32 cellular contexts compared by ENCODE assay signal in the genomic region with DNA sequence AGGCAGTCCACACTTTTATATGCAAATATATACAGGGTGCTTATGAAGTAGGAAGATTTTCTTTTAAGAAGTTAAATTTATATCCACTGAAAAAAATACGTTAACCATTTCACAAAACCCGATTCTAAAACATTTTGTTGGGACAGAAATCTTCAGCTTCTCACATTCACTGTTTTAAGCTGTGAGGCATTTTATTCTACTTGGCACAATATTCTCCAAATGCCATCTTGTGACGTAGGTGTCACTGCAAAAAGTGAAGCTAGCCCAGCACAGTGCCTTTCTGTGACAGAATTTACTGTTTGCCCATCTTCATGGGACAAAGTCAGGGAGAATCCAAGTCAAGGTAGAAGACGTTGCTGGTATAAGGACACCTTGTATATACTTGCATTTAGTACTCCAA.
"Had no signal": no experiment of that assay in that cellular context is flagged by ENCODE, and none has a peak within 500 bp of the region (broad histone marks: within the 10 kb centered on the region; RNA-seq: fewer than 3 reads in every experiment).

No MANE protein-coding gene starts in this region.

- H3K27me3 Mint-ChIP-seq: activated B cell treated with CpG ODN at 0.5 μM for 24 hours; activated CD4-positive, alpha-beta memory T cell treated with anti-CD3 and anti-CD28 coated beads for 36 hours; activated CD4-positive, alpha-beta T cell treated with anti-CD3 and anti-CD28 coated beads for 36 hours; activated CD4-positive, alpha-beta T cell treated with anti-CD3 and anti-CD28 coated beads, Interleukin-2, amount 10 ng/mL, durations not matched to agents 24 days and 14 days; activated CD8-positive, alpha-beta memory T cell treated with anti-CD3 and anti-CD28 coated beads, Interleukin-2, amount 10 ng/mL, durations not matched to agents 7 days and 5 days; activated naive CD4-positive, alpha-beta T cell treated with anti-CD3 and anti-CD28 coated beads, Interleukin-2, amount 50 U/mL, for 24 hours; activated naive CD8-positive, alpha-beta T cell treated with anti-CD3 and anti-CD28 coated beads for 36 hours; activated naive CD8-positive, alpha-beta T cell treated with anti-CD3 and anti-CD28 coated beads, Interleukin-2, amount 50 U/mL, for 24 hours; effector memory CD8-positive, alpha-beta T cell; T-helper 17 cell had no signal

- H3K9me3 Mint-ChIP-seq: activated B cell treated with CpG ODN at 0.5 μM for 24 hours; activated CD4-positive, alpha-beta memory T cell treated with anti-CD3 and anti-CD28 coated beads for 36 hours; activated CD4-positive, alpha-beta T cell treated with anti-CD3 and anti-CD28 coated beads, Interleukin-2, amount 10 ng/mL, durations not matched to agents 24 days and 14 days; activated naive CD4-positive, alpha-beta T cell treated with anti-CD3 and anti-CD28 coated beads for 36 hours; activated naive CD4-positive, alpha-beta T cell treated with anti-CD3 and anti-CD28 coated beads, Interleukin-2, amount 50 U/mL, for 24 hours; activated naive CD8-positive, alpha-beta T cell treated with anti-CD3 and anti-CD28 coated beads for 36 hours; activated naive CD8-positive, alpha-beta T cell treated with anti-CD3 and anti-CD28 coated beads, Interleukin-2, amount 50 U/mL, for 24 hours; activated T-helper 1 cell treated with anti-CD3 and anti-CD28 coated beads, Interleukin-12 subunit alpha, Interleukin-12 subunit beta, Interleukin-2, Interleukin-4 antibody, amounts not matched to agents 30 ng/mL and 10 ng/mL and 1 ng/mL, durations not matched to agents 14 hours and 24 hours and 36 hours; activated T-helper 2 cell treated with anti-CD3 and anti-CD28 coated beads, Interferon-gamma antibody, Interleukin-2, Interleukin-4, amounts not matched to agents 10 μg/mL and 5 μg/mL and 100 μg/mL, durations not matched to agents 14 hours and 24 hours and 36 hours; effector memory CD8-positive, alpha-beta T cell; T-helper 2 cell treated with Interferon-gamma antibody and Interleukin-4, amounts not matched to agents 5 μg/mL and 100 μg/mL, for 36 hours had no signal

- H3K4me1 Mint-ChIP-seq: activated B cell treated with CpG ODN at 0.5 μM for 24 hours; activated CD4-positive, alpha-beta T cell treated with anti-CD3 and anti-CD28 coated beads for 36 hours; activated naive CD8-positive, alpha-beta T cell treated with anti-CD3 and anti-CD28 coated beads, Interleukin-2, amount 50 U/mL, for 24 hours had no signal

- H3K27me3 ChIP-seq: adrenal gland, body of pancreas, esophagus squamous epithelium, gastroesophageal sphincter had no signal

- H3K27ac Mint-ChIP-seq: activated B cell treated with CpG ODN at 0.5 μM for 24 hours; activated CD4-positive, alpha-beta memory T cell treated with anti-CD3 and anti-CD28 coated beads for 36 hours; activated CD4-positive, alpha-beta T cell treated with anti-CD3 and anti-CD28 coated beads for 36 hours; activated CD4-positive, alpha-beta T cell treated with anti-CD3 and anti-CD28 coated beads, Interleukin-2, amount 10 ng/mL, durations not matched to agents 24 days and 14 days; activated CD8-positive, alpha-beta T cell treated with anti-CD3 and anti-CD28 coated beads, Interleukin-2, amount 10 ng/mL, durations not matched to agents 7 days and 5 days; activated naive CD4-positive, alpha-beta T cell treated with anti-CD3 and anti-CD28 coated beads for 36 hours; activated naive CD4-positive, alpha-beta T cell treated with anti-CD3 and anti-CD28 coated beads, Interleukin-2, amount 50 U/mL, for 24 hours; activated naive CD8-positive, alpha-beta T cell treated with anti-CD3 and anti-CD28 coated beads for 36 hours; activated naive CD8-positive, alpha-beta T cell treated with anti-CD3 and anti-CD28 coated beads, Interleukin-2, amount 50 U/mL, for 24 hours; activated T-helper 1 cell treated with anti-CD3 and anti-CD28 coated beads, Interleukin-12 subunit alpha, Interleukin-12 subunit beta, Interleukin-2, Interleukin-4 antibody, amounts not matched to agents 30 ng/mL and 10 ng/mL and 1 ng/mL, durations not matched to agents 14 hours and 24 hours and 36 hours; activated T-helper 2 cell treated with anti-CD3 and anti-CD28 coated beads, Interferon-gamma antibody, Interleukin-2, Interleukin-4, amounts not matched to agents 10 μg/mL and 5 μg/mL and 100 μg/mL, durations not matched to agents 14 hours and 24 hours and 36 hours; effector memory CD8-positive, alpha-beta T cell; T-helper 2 cell treated with Interferon-gamma antibody and Interleukin-4, amounts not matched to agents 5 μg/mL and 100 μg/mL, for 36 hours had no signal

- H3K4me3 ChIP-seq: adrenal gland, body of pancreas, esophagus squamous epithelium, gastroesophageal sphincter had no signal

- H3K27ac ChIP-seq: adrenal gland, body of pancreas, esophagus squamous epithelium, gastroesophageal sphincter, WERI-Rb-1 had no signal

- ATAC-seq: activated CD4-positive, alpha-beta T cell treated with anti-CD3 and anti-CD28 coated beads for 36 hours; activated CD8-positive, alpha-beta memory T cell treated with anti-CD3 and anti-CD28 coated beads, Interleukin-2, amount 10 ng/mL, durations not matched to agents 7 days and 5 days; activated CD8-positive, alpha-beta T cell treated with anti-CD3 and anti-CD28 coated beads, Interleukin-2, amount 10 ng/mL, durations not matched to agents 7 days and 5 days; activated naive CD8-positive, alpha-beta T cell treated with anti-CD3 and anti-CD28 coated beads, Interleukin-2, amount 50 U/mL, for 24 hours; body of pancreas; effector memory CD8-positive, alpha-beta T cell; gastroesophageal sphincter; T-helper 17 cell had no signal

- DNase-seq: activated B cell treated with CpG ODN at 0.5 μM for 24 hours; activated CD4-positive, alpha-beta memory T cell treated with anti-CD3 and anti-CD28 coated beads for 36 hours; activated CD4-positive, alpha-beta T cell treated with anti-CD3 and anti-CD28 coated beads for 36 hours; activated CD4-positive, alpha-beta T cell treated with anti-CD3 and anti-CD28 coated beads, Interleukin-2, amount 10 ng/mL, durations not matched to agents 24 days and 14 days; activated CD4-positive, CD25-positive, alpha-beta regulatory T cell treated with anti-CD3 and anti-CD28 coated beads, Interleukin-2, amount 50 U/mL, for 72 hours; activated CD8-positive, alpha-beta memory T cell treated with anti-CD3 and anti-CD28 coated beads, Interleukin-2, amount 10 ng/mL, durations not matched to agents 7 days and 5 days; activated CD8-positive, alpha-beta memory T cell treated with anti-CD3 and anti-CD28 coated beads, Interleukin-2, amount 50 U/mL, for 4 hours; activated CD8-positive, alpha-beta T cell treated with anti-CD3 and anti-CD28 coated beads, Interleukin-2, amount 10 ng/mL, durations not matched to agents 7 days and 5 days; activated effector memory CD4-positive, alpha-beta T cell treated with anti-CD3 and anti-CD28 coated beads, Interleukin-2, amount 50 U/mL, for 16 hours; activated naive CD4-positive, alpha-beta T cell treated with anti-CD3 and anti-CD28 coated beads for 36 hours; activated naive CD8-positive, alpha-beta T cell treated with anti-CD3 and anti-CD28 coated beads for 36 hours; activated naive CD8-positive, alpha-beta T cell treated with anti-CD3 and anti-CD28 coated beads, Interleukin-2, amount 50 U/mL, for 24 hours; activated T-cell treated with anti-CD3 and anti-CD28 coated beads, Interleukin-2, amount 50 U/mL, for 1 hour; activated T-cell treated with anti-CD3 and anti-CD28 coated beads, Interleukin-2, amount 50 U/mL, for 48 hours; adrenal gland; amygdala; aorta; body of pancreas; cortex of kidney; effector CD4-positive, alpha-beta T cell; effector memory CD8-positive, alpha-beta T cell; esophagus squamous epithelium; foreskin melanocyte; T-helper 1 cell; T-helper 17 cell; T1000; WERI-Rb-1 had no signal

- H3K9me3 ChIP-seq: adrenal gland, body of pancreas, esophagus squamous epithelium, gastroesophageal sphincter had no signal

- H3K4me3 Mint-ChIP-seq: activated B cell treated with CpG ODN at 0.5 μM for 24 hours; activated CD4-positive, alpha-beta memory T cell treated with anti-CD3 and anti-CD28 coated beads for 36 hours; activated CD4-positive, alpha-beta T cell treated with anti-CD3 and anti-CD28 coated beads for 36 hours; activated CD4-positive, alpha-beta T cell treated with anti-CD3 and anti-CD28 coated beads, Interleukin-2, amount 10 ng/mL, durations not matched to agents 24 days and 14 days; activated CD8-positive, alpha-beta memory T cell treated with anti-CD3 and anti-CD28 coated beads, Interleukin-2, amount 10 ng/mL, durations not matched to agents 7 days and 5 days; activated CD8-positive, alpha-beta T cell treated with anti-CD3 and anti-CD28 coated beads, Interleukin-2, amount 10 ng/mL, durations not matched to agents 7 days and 5 days; activated naive CD4-positive, alpha-beta T cell treated with anti-CD3 and anti-CD28 coated beads for 36 hours; activated naive CD4-positive, alpha-beta T cell treated with anti-CD3 and anti-CD28 coated beads, Interleukin-2, amount 50 U/mL, for 24 hours; activated naive CD8-positive, alpha-beta T cell treated with anti-CD3 and anti-CD28 coated beads for 36 hours; activated naive CD8-positive, alpha-beta T cell treated with anti-CD3 and anti-CD28 coated beads, Interleukin-2, amount 50 U/mL, for 24 hours; activated T-helper 1 cell treated with anti-CD3 and anti-CD28 coated beads, Interleukin-12 subunit alpha, Interleukin-12 subunit beta, Interleukin-2, Interleukin-4 antibody, amounts not matched to agents 30 ng/mL and 10 ng/mL and 1 ng/mL, durations not matched to agents 14 hours and 24 hours and 36 hours; effector memory CD8-positive, alpha-beta T cell; T-helper 17 cell; T-helper 2 cell treated with Interferon-gamma antibody and Interleukin-4, amounts not matched to agents 5 μg/mL and 100 μg/mL, for 36 hours had no signal

- H3K4me1 ChIP-seq: adrenal gland, body of pancreas, esophagus squamous epithelium had no signal
